Comparison of ENCODE assay signal across 1 cellular context in genomic region chr11:119362741-119363080, GRCh38.
TF ChIP-seq lines count a peak whose summit lies in the region.

No MANE protein-coding gene starts in this region.

TF ChIP-seq in H1, 55 proteins besides CTCF, POLR2A, EP300 and RAD21:
- TF ChIP-seq E2F6 (IDR thresholded peaks at IDR 0.05), result peak; percentile 75
- no peak for TF ChIP-seq YY1 (IDR thresholded peaks at IDR 0.05; ENCODE audit: low read depth, low read length)
